ENCODE assay signal across 23 cellular contexts in the genomic region with DNA sequence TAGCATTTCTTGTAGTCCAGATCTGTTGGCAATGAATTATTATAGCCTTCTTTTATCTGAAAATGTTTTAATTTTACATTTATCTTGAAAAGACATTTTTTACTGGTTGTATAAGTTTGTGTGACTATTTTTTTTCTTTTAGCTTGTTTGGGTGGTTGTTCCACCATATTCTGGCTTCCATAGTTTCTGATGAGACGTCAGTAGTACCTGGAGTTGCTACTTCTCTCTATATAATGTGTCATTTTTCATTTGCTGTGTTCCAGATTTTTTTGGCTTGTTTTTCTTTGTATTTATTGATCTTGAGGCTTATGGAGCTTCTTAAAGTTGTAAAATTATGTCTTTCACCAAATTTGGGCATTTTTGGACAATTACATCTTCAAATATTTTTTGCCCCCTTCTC.
"Had no signal": no experiment of that assay in that cellular context is flagged by ENCODE, and none has a peak within 500 bp of the region (broad histone marks: within the 10 kb centered on the region; RNA-seq: fewer than 3 reads in every experiment).

No MANE protein-coding gene starts in this region.

- H3K36me3 ChIP-seq: SJSA1 had no signal

- H3K4me1 ChIP-seq: SJSA1 had no signal

- DNase-seq: Kasumi-1, MM.1S, NCI-H1092 treated with DMSO at 0.1 percent for 48 hours, NCI-H1436, NCI-H187, NCI-H2029, NCI-H2081 treated with DMSO at 0.1 percent for 48 hours, NCI-H2171, NCI-H226, NCI-H446, NCI-H510A, NCI-H524 treated with DMSO at 0.1 percent for 48 hours, NCI-H69, NCI-H774, Right ventricle myocardium superior, RPMI8226, SIG-M5 had no signal

- H3K27ac ChIP-seq: HL-60, KMS-11, SJSA1, SK-N-MC had no signal

- H3K27me3 ChIP-seq: SJSA1 had no signal

- H3K4me3 ChIP-seq: SJSA1, SK-N-MC had no signal

- H3K9ac ChIP-seq: KMS-11 had no signal

- FAIRE-seq: HTR-8/SVneo, RCC 7860 had no signal

- H3K4me2 ChIP-seq: KMS-11 had no signal
